ENCODE assay signal across 15 cellular contexts in genomic region chr10:69879628-69880257, GRCh38.
DNase-seq lines count a peak whose midpoint lies in the region; TF ChIP-seq lines count a peak whose summit lies in the region.
"Had no signal": no experiment of that assay in that cellular context is flagged by ENCODE, and none has a peak within 500 bp of the region (broad histone marks: within the 10 kb centered on the region; RNA-seq: fewer than 3 reads in every experiment).

No MANE protein-coding gene starts in this region.

- no peak overlapping the region for H3K9ac ChIP-seq in neuronal stem cell (ENCODE audit: low read depth, low read length, poor library complexity)
- H3K9ac ChIP-seq: GM23248 had no signal

- H3K4ac ChIP-seq in neuronal stem cell (ENCODE audit: low read length), result no peak overlapping the region

- DNase-seq in GM12865 (ENCODE audit: low read depth) (peak; percentile 4), NCI-H1694 treated with DMSO at 0.1 percent for 48 hours (lab: John Stamatoyannopoulos, UW) (peak; percentile 22), left kidney (ENCODE audit: low read depth, low spot score) (peak; percentile 81), neuronal stem cell (ENCODE audit: low spot score) (no peak), GM13977 (ENCODE audit: low spot score) (no peak), DMS53 (lab: John Stamatoyannopoulos, UW) (no peak), amygdala (lab: John Stamatoyannopoulos, UW) (no peak)
- no peak for DNase-seq in effector memory CD4-positive, alpha-beta T cell
- DNase-seq: C1 segment of cervical spinal cord; CD8-positive, alpha-beta memory T cell; DMS79; GM23248; NCI-H1417 treated with DMSO at 0.1 percent for 48 hours; NCI-H2081; Peyer's patch had no signal

- peaks cover 21 to 34% of the 10 kb centered on the region in 2 donors for H3K4me1 ChIP-seq in neuronal stem cell (ENCODE audit: control insufficient read depth in 2 of 2, insufficient read depth in 1 of 2, low read depth in 1 of 2, low read length in 2 of 2)
- no peaks in the 10 kb centered on the region for H3K4me1 ChIP-seq in effector memory CD4-positive, alpha-beta T cell (ENCODE audit: control insufficient read depth, insufficient read depth, low read length, poor library complexity, severe bottlenecking)

- H4K91ac ChIP-seq in neuronal stem cell (ENCODE audit: low read depth, low read length, poor library complexity), result peak overlapping the region; percentile 5

- no peaks in the 10 kb centered on the region for H3K27me3 ChIP-seq in neuronal stem cell (ENCODE audit: control insufficient read depth in 3 of 3, insufficient read depth in 3 of 3, low read depth in 1 of 3, low read length in 3 of 3)
- H3K27me3 ChIP-seq in effector memory CD4-positive, alpha-beta T cell (replicated peaks; ENCODE audit: control insufficient read depth, insufficient read depth, low read length, poor library complexity, severe bottlenecking), result no peaks in the 10 kb centered on the region
- H3K27me3 ChIP-seq: Peyer's patch had no signal

- peak overlapping the region; percentile 85 for H2AFZ ChIP-seq in neuronal stem cell (ENCODE audit: low read length)
- H2AFZ ChIP-seq: GM23248 had no signal

- peak overlapping the region; percentile 2 for H3K23ac ChIP-seq in neuronal stem cell (ENCODE audit: low read depth, low read length, poor library complexity)

- H3K27ac ChIP-seq in neuronal stem cell (replicated peaks; ENCODE audit: low read length), result no peak overlapping the region
- no peak overlapping the region for H3K27ac ChIP-seq in effector memory CD4-positive, alpha-beta T cell (ENCODE audit: insufficient read depth, low read length, poor library complexity, severe bottlenecking)
- H3K27ac ChIP-seq: GM23248 had no signal

- H3K4me2 ChIP-seq in neuronal stem cell (ENCODE audit: insufficient read depth, low read length, poor library complexity, severe bottlenecking), result no peak overlapping the region

- H2BK5ac ChIP-seq in neuronal stem cell (ENCODE audit: low read length), result peak overlapping the region; percentile 47

- no peaks in the 10 kb centered on the region for H3K36me3 ChIP-seq in neuronal stem cell (replicated peaks in 1 of 2; ENCODE audit: control insufficient read depth in 2 of 2, insufficient read depth in 2 of 2, low read length in 2 of 2)
- no peaks in the 10 kb centered on the region for H3K36me3 ChIP-seq in effector memory CD4-positive, alpha-beta T cell (ENCODE audit: control insufficient read depth, insufficient read depth, low read length)
- H3K36me3 ChIP-seq: Peyer's patch had no signal

- TF ChIP-seq CTCF in GM12865 (IDR thresholded peaks at IDR 0.05; ENCODE audit: insufficient read depth, low read depth, low read length, missing control alignments) (no peak), GM13977 (IDR thresholded peaks at IDR 0.05; ENCODE audit: extremely low read depth, insufficient read depth, missing control alignments) (no peak)

- no peak overlapping the region for H3K14ac ChIP-seq in neuronal stem cell (ENCODE audit: low read length)

- peak overlapping the region; percentile 38 for H2AK5ac ChIP-seq in neuronal stem cell (ENCODE audit: low read depth, low read length)

- H3K4me3 ChIP-seq in GM12865 (ENCODE audit: low read depth, low read length) (no peak overlapping the region), neuronal stem cell (ENCODE audit: low read length in 2 of 2) (no peak overlapping the region)
- no peak overlapping the region for H3K4me3 ChIP-seq in effector memory CD4-positive, alpha-beta T cell (ENCODE audit: insufficient read depth, low read depth, low read length, poor library complexity, severe bottlenecking)
- H3K4me3 ChIP-seq: GM23248, Peyer's patch had no signal

- H2BK15ac ChIP-seq in neuronal stem cell (ENCODE audit: low read length), result peak overlapping the region; percentile 71

- peak overlapping the region; percentile 88 for H3K18ac ChIP-seq in neuronal stem cell (ENCODE audit: low read length)

- H3K9me3 ChIP-seq in neuronal stem cell (replicated peaks in 1 of 2; ENCODE audit: control insufficient read depth in 2 of 2, insufficient read depth in 1 of 2, low read depth in 1 of 2, low read length in 2 of 2), result no peaks in the 10 kb centered on the region
- no peaks in the 10 kb centered on the region for H3K9me3 ChIP-seq in effector memory CD4-positive, alpha-beta T cell (ENCODE audit: control insufficient read depth, low read length)
- H3K9me3 ChIP-seq: Peyer's patch had no signal

- no peak overlapping the region for H2BK120ac ChIP-seq in neuronal stem cell (ENCODE audit: low read depth, low read length)

- no peaks in the 10 kb centered on the region for H3K79me1 ChIP-seq in neuronal stem cell (ENCODE audit: low read depth, low read length)

- in situ Hi-C loops in GM13977 (cut with MboI; ENCODE audit: low pct_unique_long_range_greater_than_20kb, low sequenced_read_pairs, unreplicated experiment), result no loop called here

- no peak overlapping the region for H4K8ac ChIP-seq in neuronal stem cell (ENCODE audit: low read depth, low read length)

- H2BK12ac ChIP-seq in neuronal stem cell (ENCODE audit: low read length), result peak overlapping the region; percentile 28

- WGBS in neuronal stem cell (ENCODE audit: extremely low coverage in 2 of 2, insufficient read length in 2 of 2, insufficient replicate concordance in 1 of 2), 2 donors, result no CpG with 5 or more reads among the region's 13 CpGs

Comparison
In these comparisons a context has a peak if more than half of its experiments do, and no peak if none do; other contexts are left out.
1. DNase-seq: peak in GM12865 (single experiment), NCI-H1694 treated with DMSO at 0.1 percent for 48 hours (single experiment) and left kidney (single experiment); none in neuronal stem cell (single experiment), effector memory CD4-positive, alpha-beta T cell (0 of 3), GM13977 (single experiment), DMS53 (single experiment) and amygdala (0 of 56).